ENCODE assay signal across 18 cellular contexts in the genomic region with DNA sequence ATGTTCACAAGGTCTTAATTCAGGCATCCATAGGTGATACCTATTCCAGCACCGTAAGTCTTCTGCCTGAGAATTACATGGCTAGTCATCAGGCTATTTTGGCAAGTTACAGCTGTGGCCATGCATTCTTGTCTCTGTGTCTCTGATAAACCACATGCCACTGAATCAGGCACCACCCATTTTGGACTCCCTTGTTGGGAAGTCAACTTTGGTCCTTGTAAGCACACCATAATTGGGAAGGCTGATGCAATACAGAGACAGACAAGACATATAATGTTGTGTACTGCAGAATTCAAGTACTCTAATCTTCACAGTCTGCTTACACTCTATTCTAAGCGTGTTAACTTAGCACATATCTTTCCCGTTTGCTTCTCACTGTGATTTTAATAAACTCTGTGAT.
A peak's percentile ranks its signal among the peaks of the same experiment; 100 is the strongest.
DNase-seq lines count a peak whose midpoint lies in the region; ATAC-seq, FAIRE-seq and TF ChIP-seq lines count a peak whose summit lies in the region.
"Had no signal": no experiment of that assay in that cellular context is flagged by ENCODE, and none has a peak within 500 bp of the region (broad histone marks: within the 10 kb centered on the region; RNA-seq: fewer than 3 reads in every experiment).

No MANE protein-coding gene starts in this region.

- TF ChIP-seq RAD21 in A549 (conservative IDR thresholded peaks at IDR 0.05 in 1 of 2, IDR thresholded peaks at IDR 0.05 in 1 of 2): no peak

- no peak overlapping the region for H3K27ac Mint-ChIP-seq in activated CD4-positive, alpha-beta T cell treated with anti-CD3 and anti-CD28 coated beads, Interleukin-2, amount 10 ng/mL, durations not matched to agents 24 days and 14 days
- H3K27ac Mint-ChIP-seq: CD4-positive, CD25-positive, alpha-beta regulatory T cell had no signal

- TF ChIP-seq POLR2A in A549 (IDR thresholded peaks at IDR 0.05; ENCODE audit: low read length): no peak

- intact Hi-C loops in right cardiac atrium (cut with DNase I): no loop called here
- intact Hi-C loops in activated CD4-positive, alpha-beta T cell treated with anti-CD3 and anti-CD28 coated beads, Interleukin-2, amount 10 ng/mL, durations not matched to agents 24 days and 14 days (cut with micrococcal nuclease): no loop called here

- no peak overlapping the region for H3K27ac ChIP-seq in A549
- H3K27ac ChIP-seq in brain microvascular endothelial cell: no peak overlapping the region
- H3K27ac ChIP-seq in right cardiac atrium (ENCODE audit: low read length): no peak overlapping the region

- POLR2A ChIA-PET in A549 (lab: Yijun Ruan, JAX): no interaction called here

- H3K4me3 ChIP-seq in A549 (no peak overlapping the region), brain microvascular endothelial cell (ENCODE audit: low read depth, low read length) (no peak overlapping the region), right cardiac atrium (ENCODE audit: low read length) (no peak overlapping the region)
- H3K4me3 ChIP-seq: GM12878 had no signal

- no peak overlapping the region for H3K4me2 ChIP-seq in A549

- H3K9me3 Mint-ChIP-seq in activated CD4-positive, alpha-beta T cell treated with anti-CD3 and anti-CD28 coated beads, Interleukin-2, amount 10 ng/mL, durations not matched to agents 24 days and 14 days: no peaks in the 10 kb centered on the region

- H3K27me3 Mint-ChIP-seq in activated CD4-positive, alpha-beta T cell treated with anti-CD3 and anti-CD28 coated beads, Interleukin-2, amount 10 ng/mL, durations not matched to agents 24 days and 14 days: no peaks in the 10 kb centered on the region
- H3K27me3 Mint-ChIP-seq: CD4-positive, CD25-positive, alpha-beta regulatory T cell had no signal

- no peak for ATAC-seq in A549
- ATAC-seq in right cardiac atrium: peak; percentile 45 to 51
- ATAC-seq in HG03039 (IDR thresholded peaks at IDR 0.05; ENCODE audit: unreplicated experiment): no peak
- ATAC-seq: GM12878, Panc1 had no signal

- in situ Hi-C loops in brain microvascular endothelial cell (cut with HindIII; ENCODE audit: low pct_ligation_motif_present, low sequenced_read_pairs): no loop called here

- no peaks in the 10 kb centered on the region for H3K4me1 ChIP-seq in A549
- no peaks in the 10 kb centered on the region for H3K4me1 ChIP-seq in right cardiac atrium (ENCODE audit: control insufficient read depth, insufficient read depth, low read length)

- H3K9me3 ChIP-seq in A549: no peaks in the 10 kb centered on the region
- no peaks in the 10 kb centered on the region for H3K9me3 ChIP-seq in right cardiac atrium (ENCODE audit: control insufficient read depth, low read length)

- CTCF ChIA-PET in A549 (lab: Yijun Ruan, JAX): no interaction called here

- no peaks in the 10 kb centered on the region for H3K4me1 Mint-ChIP-seq in activated CD4-positive, alpha-beta T cell treated with anti-CD3 and anti-CD28 coated beads, Interleukin-2, amount 10 ng/mL, durations not matched to agents 24 days and 14 days
- H3K4me1 Mint-ChIP-seq: CD4-positive, CD25-positive, alpha-beta regulatory T cell had no signal

- no peaks in the 10 kb centered on the region for H3K27me3 ChIP-seq in brain microvascular endothelial cell (replicated peaks)
- H3K27me3 ChIP-seq in right cardiac atrium (ENCODE audit: control insufficient read depth, insufficient read depth): no peaks in the 10 kb centered on the region

- 6% methylated on average over 3 of the region's 3 CpGs for WGBS in A549 (ENCODE audit: missing lambda C conversion rate)
- 74% methylated on average over 3 of the region's 3 CpGs for WGBS in right cardiac atrium

- TF ChIP-seq CTCF in A549 (IDR thresholded peaks at IDR 0.05): no peak
- TF ChIP-seq CTCF in brain microvascular endothelial cell (IDR thresholded peaks at IDR 0.05; ENCODE audit: low read depth, low read length, missing control alignments): no peak

- H3K36me3 ChIP-seq in brain microvascular endothelial cell (replicated peaks): no peaks in the 10 kb centered on the region

- peak; percentile 49 for FAIRE-seq in A549 (lab: Jason Lieb, UNC)
- FAIRE-seq: GM12878 had no signal

- H3K36me3 Mint-ChIP-seq in activated CD4-positive, alpha-beta T cell treated with anti-CD3 and anti-CD28 coated beads, Interleukin-2, amount 10 ng/mL, durations not matched to agents 24 days and 14 days (ENCODE audit: low read depth): no peaks in the 10 kb centered on the region
- H3K36me3 Mint-ChIP-seq: CD4-positive, CD25-positive, alpha-beta regulatory T cell had no signal

- TF ChIP-seq EP300 in A549 (IDR thresholded peaks at IDR 0.05): no peak

- H3K4me3 Mint-ChIP-seq in activated CD4-positive, alpha-beta T cell treated with anti-CD3 and anti-CD28 coated beads, Interleukin-2, amount 10 ng/mL, durations not matched to agents 24 days and 14 days: no peak overlapping the region
- H3K4me3 Mint-ChIP-seq: CD4-positive, CD25-positive, alpha-beta regulatory T cell had no signal

- no peak for DNase-seq in A549 (ENCODE audit: low read depth in 1 of 2, low spot score in 1 of 2)
- DNase-seq in H4 (ENCODE audit: low spot score): peak; percentile 36
- DNase-seq in brain microvascular endothelial cell: peak; percentile 6
- DNase-seq in right cardiac atrium: no peak
- DNase-seq in HK-2 (ENCODE audit: unreplicated experiment): no peak
- DNase-seq in nucleus accumbens (lab: John Stamatoyannopoulos, UW): no peak
- DNase-seq in activated CD4-positive, alpha-beta T cell treated with anti-CD3 and anti-CD28 coated beads, Interleukin-2, amount 10 ng/mL, durations not matched to agents 24 days and 14 days: no peak
- DNase-seq: CD4-positive, CD25-positive, alpha-beta regulatory T cell; DMS53; Karpas-422; NCI-H1930; NCI-H2171; NCI-H446 treated with DMSO at 0.1 percent for 48 hours; NCI-H748 treated with DMSO at 0.1 percent for 48 hours; SHP77 treated with DMSO at 0.1 percent for 48 hours had no signal

TF ChIP-seq in A549, 52 proteins besides CTCF, POLR2A, EP300 and RAD21:
- TF ChIP-seq ZSCAN20 (CRISPR knock-in tag; IDR thresholded peaks at IDR 0.05) (no peak), CEBPB (IDR thresholded peaks at IDR 0.05) (no peak)
TF ChIP-seq in A549: peak in this region for 0.

Comparison
In these comparisons a context has a peak if more than half of its experiments do, and no peak if none do; other contexts are left out.
1. ATAC-seq: peak in right cardiac atrium (2 of 2); none in A549 (0 of 2) and HG03039 (single experiment).
2. DNase-seq: peak in H4 (single experiment) and brain microvascular endothelial cell (single experiment); none in A549 (0 of 2), right cardiac atrium (0 of 3), HK-2 (single experiment), nucleus accumbens (0 of 56) and activated CD4-positive, alpha-beta T cell treated with anti-CD3 and anti-CD28 coated beads, Interleukin-2, amount 10 ng/mL, durations not matched to agents 24 days and 14 days (single experiment).